8 cellular contexts compared by ENCODE assay signal in genomic region chr3:153161714-153162512, GRCh38. TPM values are rescaled to one million over a fixed set of nuclear protein-coding genes. Genes with fewer than 3 reads are reported as not detected.
DNase-seq lines count a peak whose midpoint lies in the region; ATAC-seq and TF ChIP-seq lines count a peak whose summit lies in the region.

Gene RAP2B (plus strand): TSS chr3:153162226. CDS start chr3:153162694, 468 bp downstream.

- H3K4me3 Mint-ChIP-seq in activated B cell treated with CpG ODN at 0.5 μM for 24 hours: peak within 1 kb of the TSS; percentile 97

- peaks cover 17 to 53% (median 44%) of the 10 kb centered on the region in 6 donors for H3K4me1 ChIP-seq in spleen

- H3K36me3 ChIP-seq in spleen: no peaks in the 10 kb centered on the region

- H3K9me3 ChIP-seq in spleen: no peaks in the 10 kb centered on the region

- ATAC-seq in GM18520 (IDR thresholded peaks at IDR 0.05; ENCODE audit: unreplicated experiment): peak; percentile 45
- ATAC-seq in HG03060 (IDR thresholded peaks at IDR 0.05; ENCODE audit: low read depth, unreplicated experiment): peak; percentile 24
- peak; percentile 59 for ATAC-seq in activated B cell treated with CpG ODN at 0.5 μM for 24 hours (ENCODE audit: low read depth)

- no peaks in the 10 kb centered on the region for H3K27me3 ChIP-seq in spleen (replicated peaks in 1 of 7)

- peaks cover 50% of the 10 kb centered on the region for H3K4me1 Mint-ChIP-seq in activated B cell treated with CpG ODN at 0.5 μM for 24 hours

- CTCF ChIA-PET in activated B cell treated with CpG ODN at 0.5 μM for 24 hours (lab: Charles Lee): interaction anchor here (1.0 kb wide), 1 partner anchor 119 kb away, joined by 4 read pairs; no protein-coding TSS in a partner anchor

- no peaks in the 10 kb centered on the region for H3K9me3 Mint-ChIP-seq in activated B cell treated with CpG ODN at 0.5 μM for 24 hours

- intact Hi-C loops in activated B cell treated with CpG ODN at 0.5 μM for 24 hours (cut with micrococcal nuclease): loop anchor here (1.0 to 10.0 kb wide), 10 partner anchors 60 to 1990 kb away; no protein-coding TSS in a partner anchor
- intact Hi-C loops in spleen (cut with DNase I; ENCODE audit: low total_unique reads): loop anchor here (10.0 kb wide), 1 partner anchor 443 kb away; no protein-coding TSS in a partner anchor

- WGBS in spleen, 5 donors: 0 to 1% (median 1%) methylated on average over 34 to 91 of the region's 91 CpGs

- H3K36me3 Mint-ChIP-seq in activated B cell treated with CpG ODN at 0.5 μM for 24 hours (ENCODE audit: low read depth): peaks cover 24% of the 10 kb centered on the region

- POLR2A ChIA-PET in activated B cell treated with CpG ODN at 0.5 μM for 24 hours (lab: Charles Lee): interaction anchor here (0.6 to 4.3 kb wide), 12 partner anchors 13 to 1777 kb away, joined by 3 to 38 read pairs (median 4); partner anchors contain the start of gene DHX36

- TF ChIP-seq CTCF in 22Rv1 (IDR thresholded peaks at IDR 0.05) (no peak), activated B cell treated with CpG ODN at 0.5 μM for 24 hours (IDR thresholded peaks at IDR 0.05) (no peak), cardiac fibroblast (IDR thresholded peaks at IDR 0.05; ENCODE audit: low read depth, low read length) (no peak), spleen (IDR thresholded peaks at IDR 0.05 in 8 of 11, conservative IDR thresholded peaks at IDR 0.05 in 3 of 11) (peak in 5 of 11 experiments; percentile 5 to 50 (median 26))

- peak; percentile 67 to 93 (median 75) for TF ChIP-seq POLR2A in spleen (IDR thresholded peaks at IDR 0.05)

- H3K4me3 ChIP-seq in cardiac fibroblast (replicated peaks in 1 of 2; ENCODE audit: low read depth in 2 of 2, low read length in 2 of 2): peak within 1 kb of the TSS; percentile 87 to 93
- H3K4me3 ChIP-seq in spleen: peak within 1 kb of the TSS; percentile 76 to 99 (median 88)

- H3K27ac Mint-ChIP-seq in activated B cell treated with CpG ODN at 0.5 μM for 24 hours: peak within 1 kb of the TSS; percentile 97

- H3K27ac ChIP-seq in 22Rv1 (peak within 1 kb of the TSS; percentile 78), spleen (peak within 1 kb of the TSS; percentile 88 to 96 (median 94))

- DNase-seq in NCI-H2196 (lab: John Stamatoyannopoulos, UW; ENCODE audit: unreplicated experiment): peak; percentile 94
- DNase-seq in activated B cell treated with CpG ODN at 0.5 μM for 24 hours: peak; percentile 90
- DNase-seq in cardiac fibroblast (ENCODE audit: low read depth in 2 of 2): peak; percentile 98
- peak; percentile 88 for DNase-seq in inferior parietal cortex (ENCODE audit: extremely low spot score)
- peak; percentile 99 for DNase-seq in spleen

- H3K27me3 Mint-ChIP-seq in activated B cell treated with CpG ODN at 0.5 μM for 24 hours: no peaks in the 10 kb centered on the region

RNA-seq across cellular contexts. Expression of gene RAP2B, which starts in this region (rescaled TPM):
- total RNA-seq in activated B cell treated with CpG ODN at 0.5 μM for 24 hours (10.7 and 12.2 TPM in 2 replicates), spleen (10 to 100 TPM; 18.5 to 31.0 (median 28.0) TPM)
- 1 to 10 TPM; 5.3 to 8.9 (median 6.2) TPM for polyA plus RNA-seq in spleen

Comparison
In these comparisons a context has a peak if more than half of its experiments do, and no peak if none do; other contexts are left out.
1. Peak in every context shown above with its lines: DNase-seq, ATAC-seq, H3K4me3 ChIP-seq and H3K27ac ChIP-seq.